ENCODE assay signal across 8 cellular contexts in the genomic region with DNA sequence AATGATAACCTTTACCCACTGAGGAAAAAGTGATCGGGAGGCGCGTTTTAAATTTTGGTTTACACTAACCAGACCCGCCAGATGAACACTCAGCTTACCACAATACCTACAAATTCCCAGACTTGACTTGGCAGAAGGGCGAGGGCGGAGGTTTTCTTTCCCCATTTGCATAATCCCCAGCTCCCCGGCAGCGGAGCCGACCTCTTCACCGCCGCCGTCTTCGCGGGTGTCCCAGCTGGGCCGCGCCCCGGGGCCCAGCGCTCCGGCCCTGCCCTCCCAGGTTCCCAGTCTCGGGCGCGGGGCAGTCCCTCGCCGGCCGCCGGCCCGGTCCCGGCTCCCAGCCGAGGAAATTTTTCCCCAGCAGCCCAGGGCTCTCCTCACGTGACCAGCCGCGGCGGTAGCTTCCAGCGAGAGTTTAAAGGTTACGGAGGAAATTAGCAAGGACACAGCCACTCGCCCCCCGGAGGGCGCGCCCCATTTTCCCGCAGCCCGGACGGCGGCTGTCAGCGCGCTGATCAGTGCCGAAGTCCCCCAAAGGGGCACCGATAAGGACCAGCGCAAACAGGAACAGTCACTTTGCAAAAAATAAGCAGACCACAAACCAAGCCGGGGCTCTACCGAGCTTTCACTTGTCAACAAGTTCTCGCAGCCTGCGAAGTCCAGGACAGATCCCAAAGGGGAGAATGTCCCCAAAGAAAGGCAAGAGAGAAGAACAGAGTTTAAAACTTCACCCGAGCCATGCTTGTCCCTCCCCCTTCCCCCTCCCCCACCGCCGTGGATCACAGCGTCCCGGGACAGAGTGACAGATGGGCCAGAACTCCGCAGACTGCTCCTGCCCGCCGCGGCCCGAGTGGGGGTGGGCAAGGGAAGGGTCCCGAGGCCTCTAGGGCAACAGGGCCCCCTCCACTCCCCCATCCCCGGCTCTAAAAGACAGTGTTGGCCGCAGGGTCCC. TPM values are rescaled to one million over a fixed set of nuclear protein-coding genes. Genes with fewer than 3 reads are reported as not detected.
DNase-seq lines count a peak whose midpoint lies in the region; ATAC-seq and TF ChIP-seq lines count a peak whose summit lies in the region.

No MANE protein-coding gene starts in this region.

- TF ChIP-seq POLR2A in Raji (IDR thresholded peaks at IDR 0.05; ENCODE audit: insufficient read depth, low read depth, low read length) (0 out of 2 replicates have a peak, but pooled peaks have one; percentile 40), ovary (IDR thresholded peaks at IDR 0.05) (no peak)

- peak overlapping the region; percentile 100 for H3K27ac ChIP-seq in ovary
- peak overlapping the region; percentile 97 for H3K27ac ChIP-seq in urinary bladder (ENCODE audit: low read depth)

- H3K4me1 ChIP-seq in ovary (ENCODE audit: insufficient read depth) (peaks cover 5% of the 10 kb centered on the region), urinary bladder (ENCODE audit: insufficient read depth) (no peaks in the 10 kb centered on the region)

- ATAC-seq in GM19023 (IDR thresholded peaks at IDR 0.05; ENCODE audit: unreplicated experiment) (peak; percentile 23), HG03342 (IDR thresholded peaks at IDR 0.05; ENCODE audit: unreplicated experiment) (peak; percentile 21), Right ventricle myocardium inferior (peak; percentile 59)
- ATAC-seq in activated naive CD4-positive, alpha-beta T cell treated with anti-CD3 and anti-CD28 coated beads, Interleukin-2, amount 50 U/mL, for 72 hours, result peak; percentile 28 to 71

- no peaks in the 10 kb centered on the region for H3K27me3 ChIP-seq in ovary

- peak; percentile 13 to 25 for DNase-seq in AML-193 (lab: John Stamatoyannopoulos, UW)
- DNase-seq in activated naive CD4-positive, alpha-beta T cell treated with anti-CD3 and anti-CD28 coated beads, Interleukin-2, amount 50 U/mL, for 72 hours (ENCODE audit: low spot score in 2 of 2), result peak; percentile 48 to 88
- peak; percentile 92 for DNase-seq in Right ventricle myocardium inferior (ENCODE audit: missing footprints)
- peak; percentile 72 to 83 (median 81) for DNase-seq in ovary

- TF ChIP-seq EP300 in ovary (IDR thresholded peaks at IDR 0.05), result no peak

- H3K4me3 ChIP-seq in ovary (peak overlapping the region; percentile 88), urinary bladder (ENCODE audit: low read depth, low read length) (peak overlapping the region; percentile 86)

- intact Hi-C loops in Right ventricle myocardium inferior (cut with DNase I) (loop anchor here (2.0 to 10.0 kb wide), 3 partner anchors 55 to 173 kb away; no protein-coding TSS in a partner anchor), ovary (cut with DNase I) (loop anchor here in 2 of 4 donors (5.0 to 10.0 kb wide), 2 partner anchors 122 to 125 kb away; no protein-coding TSS in a partner anchor)

- no peaks in the 10 kb centered on the region for H3K9me3 Mint-ChIP-seq in activated naive CD4-positive, alpha-beta T cell treated with anti-CD3 and anti-CD28 coated beads, Interleukin-2, amount 50 U/mL, for 72 hours

- no peaks in the 10 kb centered on the region for H3K9me3 ChIP-seq in ovary

- peak overlapping the region; percentile 60 to 93 for H3K27ac Mint-ChIP-seq in activated naive CD4-positive, alpha-beta T cell treated with anti-CD3 and anti-CD28 coated beads, Interleukin-2, amount 50 U/mL, for 72 hours

- no peaks in the 10 kb centered on the region for H3K36me3 ChIP-seq in ovary
- no peaks in the 10 kb centered on the region for H3K36me3 ChIP-seq in urinary bladder (ENCODE audit: insufficient read depth)

- 0 to 1% (median 0%) methylated on average over 58 to 65 of the region's 65 CpGs for WGBS in ovary, 3 donors
- WGBS in urinary bladder, result under 1% methylated on average over 65 of the region's 65 CpGs

- peaks cover 7 to 20% of the 10 kb centered on the region in 2 donors for H3K36me3 Mint-ChIP-seq in activated naive CD4-positive, alpha-beta T cell treated with anti-CD3 and anti-CD28 coated beads, Interleukin-2, amount 50 U/mL, for 72 hours

- no peak for TF ChIP-seq CTCF in ovary (IDR thresholded peaks at IDR 0.05)

RNA-seq across cellular contexts. Expression of gene PRKCE, which starts 1.3 kb away (rescaled TPM):
- 10 to 100 TPM; 10.4 to 13.8 TPM for total RNA-seq in activated naive CD4-positive, alpha-beta T cell treated with anti-CD3 and anti-CD28 coated beads, Interleukin-2, amount 50 U/mL, for 72 hours
- total RNA-seq in Right ventricle myocardium inferior (17.8 TPM), ovary (10 to 100 TPM; 12.3 to 22.8 (median 15.7) TPM), urinary bladder (29.7 TPM)
- polyA plus RNA-seq in ovary (1 to 10 TPM; 3.1 to 4.8 TPM), urinary bladder (9.9 TPM)

RNA-seq across cellular contexts. Expression of gene SRBD1, which starts 39.1 kb away (rescaled TPM):
- 10 to 100 TPM; 18.1 to 20.4 TPM for total RNA-seq in activated naive CD4-positive, alpha-beta T cell treated with anti-CD3 and anti-CD28 coated beads, Interleukin-2, amount 50 U/mL, for 72 hours
- 7.7 TPM for total RNA-seq in Right ventricle myocardium inferior
- 10 to 100 TPM; 13.1 to 34.8 (median 16.7) TPM for total RNA-seq in ovary
- 1 to 10 TPM; 4.8 to 7.7 TPM for polyA plus RNA-seq in ovary
- total RNA-seq in urinary bladder, result 48.3 TPM
- 7.2 TPM for polyA plus RNA-seq in urinary bladder

Comparison
In these comparisons a context has a peak if more than half of its experiments do, and no peak if none do; other contexts are left out.
1. Peak in every context shown above with its lines: DNase-seq, ATAC-seq, H3K4me3 ChIP-seq and H3K27ac ChIP-seq.
2. DNase-seq: peak in every context shown above with its lines; median percentile 92 in Right ventricle myocardium inferior; 81 in ovary; 68 in activated naive CD4-positive, alpha-beta T cell treated with anti-CD3 and anti-CD28 coated beads, Interleukin-2, amount 50 U/mL, for 72 hours; 19 in AML-193.